In genomic region chr6:12958052-12958706, GRCh38 we compare ENCODE assay signal across 8 cellular contexts.
DNase-seq lines count a peak whose midpoint lies in the region; ATAC-seq and TF ChIP-seq lines count a peak whose summit lies in the region.

No MANE protein-coding gene starts in this region.

- H3K27me3 ChIP-seq in GM23248 (replicated peaks; ENCODE audit: insufficient read depth): no peaks in the 10 kb centered on the region; the same call in 1 of the 2 replicates
- H3K27me3 ChIP-seq in skeletal muscle tissue (ENCODE audit: control insufficient read depth in 3 of 3, insufficient read depth in 3 of 3, low read length in 3 of 3): peaks cover 0 to 7% (median 0%) of the 10 kb centered on the region in 3 donors
- peaks cover 68% of the 10 kb centered on the region for H3K27me3 ChIP-seq in PC-9 (ENCODE audit: insufficient read depth, low read depth)

- H4K20me1 ChIP-seq in GM23248 (ENCODE audit: insufficient read depth) (no peaks in the 10 kb centered on the region), PC-9 (ENCODE audit: insufficient read depth) (no peaks in the 10 kb centered on the region)

- H3K4me2 ChIP-seq in GM23248 (ENCODE audit: unreplicated experiment): peak overlapping the region; percentile 98
- no peak overlapping the region for H3K4me2 ChIP-seq in PC-9

- no peaks in the 10 kb centered on the region for H3F3A ChIP-seq in GM23248 (ENCODE audit: insufficient read depth)
- H3F3A ChIP-seq in PC-9 (ENCODE audit: insufficient read depth, low read depth): no peaks in the 10 kb centered on the region

- peak overlapping the region; percentile 94 for H2AFZ ChIP-seq in GM23248
- H2AFZ ChIP-seq in PC-9: no peak overlapping the region

- H3K36me3 Mint-ChIP-seq in activated CD8-positive, alpha-beta T cell treated with anti-CD3 and anti-CD28 coated beads, Interleukin-2, amount 10 ng/mL, durations not matched to agents 7 days and 5 days (ENCODE audit: low read depth): no peaks in the 10 kb centered on the region

- POLR2A ChIA-PET in activated CD8-positive, alpha-beta T cell treated with anti-CD3 and anti-CD28 coated beads, Interleukin-2, amount 10 ng/mL, durations not matched to agents 7 days and 5 days (lab: Charles Lee): interaction anchor here (0.6 to 0.8 kb wide), 2 partner anchors 476 to 949 kb away, joined by 3 read pairs; no protein-coding TSS in a partner anchor
- POLR2A ChIA-PET in PC-9 (lab: Charles Lee; ENCODE audit: unreplicated experiment): interaction anchor here (0.7 kb wide), 1 partner anchor 106 kb away, joined by 5 read pairs; no protein-coding TSS in a partner anchor

- peaks cover 39% of the 10 kb centered on the region for H3K27me3 Mint-ChIP-seq in activated CD8-positive, alpha-beta T cell treated with anti-CD3 and anti-CD28 coated beads, Interleukin-2, amount 10 ng/mL, durations not matched to agents 7 days and 5 days (ENCODE audit: low read depth)

- CTCF ChIA-PET in activated CD8-positive, alpha-beta T cell treated with anti-CD3 and anti-CD28 coated beads, Interleukin-2, amount 10 ng/mL, durations not matched to agents 7 days and 5 days (lab: Charles Lee): interaction anchor here (0.9 kb wide), 1 partner anchor 12 kb away, joined by 3 read pairs; no protein-coding TSS in a partner anchor
- CTCF ChIA-PET in PC-9 (lab: Charles Lee): no interaction called here

- peaks cover 3% of the 10 kb centered on the region for H3K9me3 Mint-ChIP-seq in activated CD8-positive, alpha-beta T cell treated with anti-CD3 and anti-CD28 coated beads, Interleukin-2, amount 10 ng/mL, durations not matched to agents 7 days and 5 days (ENCODE audit: insufficient read depth)

- no peaks in the 10 kb centered on the region for H3K79me2 ChIP-seq in GM23248 (ENCODE audit: insufficient read depth)
- H3K79me2 ChIP-seq in PC-9 (ENCODE audit: low read depth): no peaks in the 10 kb centered on the region

- WGBS in GM23248 (ENCODE audit: low coverage in 1 of 2, low lambda C conversion rate in 2 of 2, missing lambda C conversion rate in 2 of 2), 2 experiments: 4 to 8% methylated on average over 9 of the region's 9 CpGs

- in situ Hi-C loops in GM23248 (cut with MboI): no loop called here

- no peaks in the 10 kb centered on the region for H3K9me2 ChIP-seq in GM23248 (ENCODE audit: insufficient read depth)
- H3K9me2 ChIP-seq in PC-9 (ENCODE audit: insufficient read depth): no peaks in the 10 kb centered on the region

- H3K4me1 ChIP-seq in GM23248 (ENCODE audit: insufficient read depth) (peaks cover 8% of the 10 kb centered on the region), skeletal muscle tissue (ENCODE audit: control insufficient read depth in 3 of 3, insufficient read depth in 3 of 3, low read length in 3 of 3) (peaks cover 7 to 14% (median 13%) of the 10 kb centered on the region in 3 donors), PC-9 (replicated peaks; ENCODE audit: insufficient read depth) (no peaks in the 10 kb centered on the region)

- no peaks in the 10 kb centered on the region for H3K36me3 ChIP-seq in GM23248 (ENCODE audit: low read depth)
- H3K36me3 ChIP-seq in skeletal muscle tissue (ENCODE audit: control insufficient read depth in 3 of 3, insufficient read depth in 3 of 3, low read length in 3 of 3): no peaks in the 10 kb centered on the region
- H3K36me3 ChIP-seq in PC-9 (ENCODE audit: low read depth): no peaks in the 10 kb centered on the region

- H3K27ac ChIP-seq in GM23248: no peak overlapping the region
- H3K27ac ChIP-seq in skeletal muscle tissue (ENCODE audit: low read depth, low read length): peak overlapping the region; percentile 36
- no peak overlapping the region for H3K27ac ChIP-seq in PC-9

- H3K9me3 ChIP-seq in GM23248 (ENCODE audit: low read depth) (no peaks in the 10 kb centered on the region), iPS-18c (ENCODE audit: control insufficient read depth, insufficient read depth, low read length) (no peaks in the 10 kb centered on the region), skeletal muscle tissue (ENCODE audit: control insufficient read depth in 3 of 3, low read length in 3 of 3) (no peaks in the 10 kb centered on the region), PC-9 (ENCODE audit: insufficient read depth, low read depth) (no peaks in the 10 kb centered on the region)

- H3K9ac ChIP-seq in GM23248 (peak overlapping the region; percentile 66), skeletal muscle tissue (ENCODE audit: low read depth in 1 of 3, low read length in 3 of 3) (no peak overlapping the region)

- no peak overlapping the region for H3K27ac Mint-ChIP-seq in activated CD8-positive, alpha-beta T cell treated with anti-CD3 and anti-CD28 coated beads, Interleukin-2, amount 10 ng/mL, durations not matched to agents 7 days and 5 days

- peak overlapping the region; percentile 76 for H3K4me3 ChIP-seq in GM23248
- H3K4me3 ChIP-seq in iPS-18c (ENCODE audit: insufficient read depth, low read depth, low read length): 0 out of 2 replicates have a peak overlapping the region, but pooled peaks have one; percentile 47
- peak overlapping the region; percentile 78 to 80 (median 79) for H3K4me3 ChIP-seq in skeletal muscle tissue (ENCODE audit: low read length in 3 of 3)
- H3K4me3 ChIP-seq in PC-9: no peak overlapping the region

- intact Hi-C loops in PC-9 (cut with micrococcal nuclease; ENCODE audit: unreplicated experiment): no loop called here

- H3K4me3 Mint-ChIP-seq in activated CD8-positive, alpha-beta T cell treated with anti-CD3 and anti-CD28 coated beads, Interleukin-2, amount 10 ng/mL, durations not matched to agents 7 days and 5 days: peak overlapping the region; percentile 84

- no peak for TF ChIP-seq CTCF in PC-9 (conservative IDR thresholded peaks at IDR 0.05)

- no TSS peak for BruUV-seq in PC-9 (replicated peaks; lab: Mats Ljungman, UMichigan)

- DNase-seq in GM23248 (peak; percentile 44), NCI-H526 (lab: John Stamatoyannopoulos, UW) (no peak), NCI-H2081 (lab: John Stamatoyannopoulos, UW) (no peak), PC-9 (no peak)
- no peak for DNase-seq in activated CD8-positive, alpha-beta T cell treated with anti-CD3 and anti-CD28 coated beads, Interleukin-2, amount 10 ng/mL, durations not matched to agents 7 days and 5 days

- no peak for ATAC-seq in activated CD8-positive, alpha-beta T cell treated with anti-CD3 and anti-CD28 coated beads, Interleukin-2, amount 10 ng/mL, durations not matched to agents 7 days and 5 days
- no peak for ATAC-seq in GM18858 (IDR thresholded peaks at IDR 0.05; ENCODE audit: unreplicated experiment)

- peaks cover 29% of the 10 kb centered on the region for H3K4me1 Mint-ChIP-seq in activated CD8-positive, alpha-beta T cell treated with anti-CD3 and anti-CD28 coated beads, Interleukin-2, amount 10 ng/mL, durations not matched to agents 7 days and 5 days (ENCODE audit: low read depth)
